27 cellular contexts compared by ENCODE assay signal in the genomic region with DNA sequence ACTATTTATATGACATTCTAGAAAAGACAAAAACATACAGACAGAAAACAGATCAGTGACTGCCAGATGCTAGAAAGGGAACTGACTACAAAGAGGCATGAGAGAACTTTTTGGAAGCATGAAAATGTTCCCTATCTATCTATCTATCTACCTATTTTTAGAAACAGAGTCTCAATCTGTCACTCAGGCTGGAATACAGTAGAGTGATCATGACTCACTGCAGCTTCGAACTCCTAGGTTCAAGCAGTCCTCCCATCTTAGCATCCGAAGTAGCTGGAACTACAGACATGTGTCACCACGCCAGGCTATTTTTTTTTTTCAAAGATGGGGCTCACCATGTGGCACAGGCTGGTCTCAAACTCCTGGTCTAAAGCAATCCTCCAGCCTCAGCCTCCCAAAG. TPM values are rescaled to one million over a fixed set of nuclear protein-coding genes. Genes with fewer than 3 reads are reported as not detected.
A peak's percentile ranks its signal among the peaks of the same experiment; 100 is the strongest.
DNase-seq lines count a peak whose midpoint lies in the region; ATAC-seq and TF ChIP-seq lines count a peak whose summit lies in the region.
"Had no signal": no experiment of that assay in that cellular context is flagged by ENCODE, and none has a peak within 500 bp of the region (broad histone marks: within the 10 kb centered on the region; RNA-seq: fewer than 3 reads in every experiment).

No MANE protein-coding gene starts in this region.

- H3K27me3 Mint-ChIP-seq in HFFc6 (ENCODE audit: insufficient read depth): no peaks in the 10 kb centered on the region

- no peak overlapping the region for H3K9ac ChIP-seq in SK-N-SH

- H3K27me3 ChIP-seq in SK-N-SH (ENCODE audit: insufficient read depth): no peaks in the 10 kb centered on the region
- H3K27me3 ChIP-seq in psoas muscle (ENCODE audit: insufficient read depth in 3 of 3, low read length in 2 of 3): no peaks in the 10 kb centered on the region
- H3K27me3 ChIP-seq: MG63 had no signal

- peaks cover 5 to 6% of the 10 kb centered on the region in 2 experiments; a peak in 3 of 4 replicates for H3K4me1 ChIP-seq in SK-N-SH (ENCODE audit: control insufficient read depth in 1 of 2, insufficient read depth in 2 of 2, low read depth in 1 of 2, low read length in 1 of 2)
- H3K4me1 ChIP-seq in psoas muscle: peaks cover 31% of the 10 kb centered on the region

- peaks cover 24% of the 10 kb centered on the region for H3K36me3 Mint-ChIP-seq in HFFc6 (ENCODE audit: low read depth)
- H3K36me3 Mint-ChIP-seq: CD8-positive, alpha-beta T cell had no signal

- intact Hi-C loops in psoas muscle (cut with DNase I): no loop called here

- H4K20me1 ChIP-seq in SK-N-SH (ENCODE audit: insufficient read depth): peaks cover 55% of the 10 kb centered on the region

- peaks cover 98% of the 10 kb centered on the region for H3K79me2 ChIP-seq in SK-N-SH (ENCODE audit: insufficient read depth)

- H3K9me2 ChIP-seq in SK-N-SH: no peaks in the 10 kb centered on the region

- H3K4me3 Mint-ChIP-seq in HFFc6: no peak overlapping the region
- H3K4me3 Mint-ChIP-seq: B cell; CD8-positive, alpha-beta T cell; GM23338; H9; T-helper 17 cell had no signal

- 69% methylated on average over 3 of the region's 3 CpGs for WGBS in SK-N-SH (ENCODE audit: low lambda C conversion rate)
- WGBS in psoas muscle, 3 donors: 56 to 84% (median 74%) methylated on average over 3 of the region's 3 CpGs

- peaks cover 47% of the 10 kb centered on the region for H3K4me1 Mint-ChIP-seq in HFFc6 (ENCODE audit: low read depth)

- H3K4me2 ChIP-seq in SK-N-SH: no peak overlapping the region
- H3K4me2 ChIP-seq: A549, GM23338, PC-9 had no signal

- TF ChIP-seq RAD21 in SK-N-SH (IDR thresholded peaks at IDR 0.05; ENCODE audit: low read length): no peak

- no peak for TF ChIP-seq CTCF in HFFc6 (IDR thresholded peaks at IDR 0.05)
- TF ChIP-seq CTCF in SK-N-SH (IDR thresholded peaks at IDR 0.05): no peak
- no peak for TF ChIP-seq CTCF in choroid plexus epithelial cell (conservative IDR thresholded peaks at IDR 0.05; ENCODE audit: low read depth, low read length)
- no peak for TF ChIP-seq CTCF in psoas muscle (IDR thresholded peaks at IDR 0.05)

- no peaks in the 10 kb centered on the region for H3K9me3 ChIP-seq in SK-N-SH
- no peaks in the 10 kb centered on the region for H3K9me3 ChIP-seq in psoas muscle
- H3K9me3 ChIP-seq: A549, Caco-2, MG63 had no signal

- H3K27ac ChIP-seq in SK-N-SH (ENCODE audit: low read depth in 2 of 2, low read length in 1 of 2) (no peak overlapping the region), psoas muscle (no peak overlapping the region)
- H3K27ac ChIP-seq: A549, C4-2B, HL-60, PC-9 had no signal

- peak overlapping the region; percentile 57 for H3K27ac Mint-ChIP-seq in HFFc6
- H3K27ac Mint-ChIP-seq: B cell; CD8-positive, alpha-beta T cell; GM23338; T-helper 17 cell had no signal

- CTCF ChIA-PET in SK-N-SH (lab: Yijun Ruan, JAX): interaction anchor here (0.9 kb wide), 1 partner anchor 20 kb away, joined by 3 read pairs; no protein-coding TSS in a partner anchor

- peak; percentile 63 to 86 (median 70) for ATAC-seq in psoas muscle
- ATAC-seq: A549; CD8-positive, alpha-beta T cell; GM23338; T-helper 17 cell had no signal

- no peak overlapping the region for H3K4me3 ChIP-seq in SK-N-SH (ENCODE audit: low read depth in 2 of 2, low read length in 1 of 2)
- H3K4me3 ChIP-seq in choroid plexus epithelial cell (ENCODE audit: low read depth, low read length): no peak overlapping the region
- no peak overlapping the region for H3K4me3 ChIP-seq in psoas muscle
- H3K4me3 ChIP-seq: A549, GM23338, MG63, PC-9 had no signal

- POLR2A ChIA-PET in SK-N-SH (lab: Yijun Ruan, JAX): no interaction called here

- peaks cover 0 to 2% of the 10 kb centered on the region in 2 experiments for H3K36me3 ChIP-seq in SK-N-SH (replicated peaks in 1 of 2; ENCODE audit: control insufficient read depth in 1 of 2, insufficient read depth in 2 of 2, low read length in 1 of 2)
- H3K36me3 ChIP-seq in psoas muscle (ENCODE audit: insufficient read depth in 1 of 2, low read depth in 1 of 2): no peaks in the 10 kb centered on the region

- DNase-seq in HFFc6 (peak; percentile 45), SK-N-SH (no peak), choroid plexus epithelial cell (ENCODE audit: low read depth) (peak; percentile 24), psoas muscle (no peak), NCI-H524 (lab: John Stamatoyannopoulos, UW) (no peak), DMS153 treated with DMSO at 0.1 percent for 48 hours (lab: John Stamatoyannopoulos, UW; ENCODE audit: unreplicated experiment) (no peak), GM03348 (ENCODE audit: low spot score) (no peak), SIG-M5 (lab: John Stamatoyannopoulos, UW) (no peak)
- DNase-seq: Caco-2; CD8-positive, alpha-beta T cell; DMS 273 treated with DMSO at 0.1 percent for 48 hours; DMS79 treated with DMSO at 0.1 percent for 48 hours; H9; Kasumi-1; MG63; NCI-H2029; NCI-H446; NCI-H526 treated with DMSO at 0.1 percent for 48 hours; PC-9; RPMI8226; SHP77; T-helper 17 cell had no signal

- no peak for TF ChIP-seq EP300 in SK-N-SH (IDR thresholded peaks at IDR 0.05; ENCODE audit: borderline replicate concordance in 1 of 2, low read depth in 1 of 2, low read length in 1 of 2)

- H3F3A ChIP-seq in SK-N-SH (replicated peaks; ENCODE audit: insufficient read depth): peaks cover 5% of the 10 kb centered on the region

- H2AFZ ChIP-seq in SK-N-SH (ENCODE audit: low read depth): no peak overlapping the region
- H2AFZ ChIP-seq: GM23338, PC-9 had no signal

- H3K9me3 Mint-ChIP-seq in HFFc6: no peaks in the 10 kb centered on the region
- H3K9me3 Mint-ChIP-seq: CD8-positive, alpha-beta T cell; GM23338; H9 had no signal

TF ChIP-seq in SK-N-SH, 30 proteins besides CTCF, POLR2A, EP300 and RAD21:
- TF ChIP-seq, protein P1, sequence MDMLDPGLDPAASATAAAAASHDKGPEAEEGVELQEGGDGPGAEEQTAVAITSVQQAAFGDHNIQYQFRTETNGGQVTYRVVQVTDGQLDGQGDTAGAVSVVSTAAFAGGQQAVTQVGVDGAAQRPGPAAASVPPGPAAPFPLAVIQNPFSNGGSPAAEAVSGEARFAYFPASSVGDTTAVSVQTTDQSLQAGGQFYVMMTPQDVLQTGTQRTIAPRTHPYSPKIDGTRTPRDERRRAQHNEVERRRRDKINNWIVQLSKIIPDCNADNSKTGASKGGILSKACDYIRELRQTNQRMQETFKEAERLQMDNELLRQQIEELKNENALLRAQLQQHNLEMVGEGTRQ (IDR thresholded peaks at IDR 0.05; ENCODE audit: borderline replicate concordance, low read depth, low read length): no peak
- peak; percentile 21; the same call in 1 of the 2 replicates for TF ChIP-seq MEF2A (IDR thresholded peaks at IDR 0.05; ENCODE audit: borderline replicate concordance, low read depth)
- TF ChIP-seq MXI1 (IDR thresholded peaks at IDR 0.05; ENCODE audit: low read depth, low read length): no peak
- TF ChIP-seq POLR2AphosphoS5 (IDR thresholded peaks at IDR 0.05; ENCODE audit: low read depth, low read length): no peak
- TF ChIP-seq USF1 (IDR thresholded peaks at IDR 0.05; ENCODE audit: borderline replicate concordance, low read depth): no peak

RNA-seq across cellular contexts. Expression of gene SBF2, which starts 6.9 kb away (rescaled TPM):
- 10 to 100 TPM; 25.2 to 36.0 (median 30.7) TPM for total RNA-seq in HFFc6 (2021; fragmentation: NEBNext Ultra II Directional; extraction: Animal tissue kit (Norgen Biotek cat#: 25700))
- polyA plus RNA-seq in SK-N-SH (2012; rRNA removed) (23.0 and 36.4 TPM in 2 replicates), psoas muscle (1 to 10 TPM; 3.3 to 6.8 (median 5.5) TPM)
- polyA plus RNA-seq in SK-N-SH (2012; cell fraction: cytosol; rRNA removed): 25.1 and 28.5 TPM in 2 replicates
- polyA plus RNA-seq in SK-N-SH (2012; cell fraction: nucleus; rRNA removed): 25.4 and 58.1 TPM in 2 replicates
- total RNA-seq in psoas muscle: 10 to 100 TPM; 10.6 to 12.6 (median 12.2) TPM

RNA-seq across cellular contexts. Expression of gene ADM, which starts 17.7 kb away (rescaled TPM):
- total RNA-seq in HFFc6 (2021; fragmentation: NEBNext Ultra II Directional; extraction: Animal tissue kit (Norgen Biotek cat#: 25700)): 100 to 1,000 TPM; 219 to 346 (median 321) TPM
- polyA plus RNA-seq in SK-N-SH (2012; rRNA removed): 35.4 and 50.6 TPM in 2 replicates
- 26.5 and 32.6 TPM in 2 replicates for polyA plus RNA-seq in SK-N-SH (2012; cell fraction: cytosol; rRNA removed)
- polyA plus RNA-seq in SK-N-SH (2012; cell fraction: nucleus; rRNA removed): 75.7 and 120 TPM in 2 replicates
- 10 to 100 TPM; 11.8 to 73.3 (median 27.8) TPM for total RNA-seq in psoas muscle
- polyA plus RNA-seq in psoas muscle: 10 to 100 TPM; 11.7 to 45.1 (median 23.1) TPM

Comparison
In these comparisons a context has a peak if more than half of its experiments do, and no peak if none do; other contexts are left out.
1. DNase-seq: peak in HFFc6 (single experiment) and choroid plexus epithelial cell (single experiment); none in SK-N-SH (single experiment), psoas muscle (0 of 2), NCI-H524 (0 of 2), DMS153 treated with DMSO at 0.1 percent for 48 hours (single experiment), GM03348 (single experiment) and SIG-M5 (single experiment).